ENCODE assay signal across 8 cellular contexts in genomic region chr12:27821259-27821973, GRCh38. TPM values are rescaled to one million over a fixed set of nuclear protein-coding genes. Genes with fewer than 3 reads are reported as not detected.
DNase-seq lines count a peak whose midpoint lies in the region; ATAC-seq and TF ChIP-seq lines count a peak whose summit lies in the region.

No MANE protein-coding gene starts in this region.

- no peak overlapping the region for H3K27ac ChIP-seq in neural progenitor cell

- H3K79me2 ChIP-seq in neural progenitor cell (ENCODE audit: low read depth), result no peaks in the 10 kb centered on the region

- H3K4me2 ChIP-seq in neural progenitor cell, result no peak overlapping the region

- H3K4me1 Mint-ChIP-seq in neural progenitor cell, result no peaks in the 10 kb centered on the region

- peaks cover 3% of the 10 kb centered on the region for H3K27me3 Mint-ChIP-seq in neural progenitor cell (ENCODE audit: insufficient read depth, low read depth)

- no peaks in the 10 kb centered on the region for H3K9me3 ChIP-seq in neural progenitor cell (ENCODE audit: low read depth)

- H3K9me3 Mint-ChIP-seq in neural progenitor cell, result no peaks in the 10 kb centered on the region

- no peaks in the 10 kb centered on the region for H3F3A ChIP-seq in neural progenitor cell (ENCODE audit: low read depth)

- H3K36me3 ChIP-seq in neural progenitor cell, result no peaks in the 10 kb centered on the region

- peak; percentile 91 for DNase-seq in ELR (ENCODE audit: low read depth)
- peak; percentile 87 for DNase-seq in NCI-H82 (lab: John Stamatoyannopoulos, UW)
- DNase-seq in activated T-cell treated with anti-CD3 and anti-CD28 coated beads for 24 hours (ENCODE audit: low read depth), result peak; percentile 13
- peak; percentile 87 for DNase-seq in fibroblast of mammary gland (ENCODE audit: low read depth)
- peak; percentile 83 for DNase-seq in neural progenitor cell (ENCODE audit: low spot score)
- no peak for DNase-seq in NCI-H187 treated with DMSO at 0.1 percent for 48 hours (lab: John Stamatoyannopoulos, UW)
- DNase-seq in OCI-M2 (lab: John Stamatoyannopoulos, UW; ENCODE audit: unreplicated experiment), result no peak

- H3K36me3 Mint-ChIP-seq in neural progenitor cell, result no peaks in the 10 kb centered on the region

- H3K27me3 ChIP-seq in neural progenitor cell, result no peaks in the 10 kb centered on the region

- no peak overlapping the region for H3K4me3 Mint-ChIP-seq in neural progenitor cell

- peak; percentile 42 for ATAC-seq in HG02678 (IDR thresholded peaks at IDR 0.05; ENCODE audit: unreplicated experiment)

- no peak overlapping the region for H3K4me3 ChIP-seq in fibroblast of mammary gland (ENCODE audit: control insufficient read depth, low read depth, low read length)
- no peak overlapping the region for H3K4me3 ChIP-seq in neural progenitor cell

- no peak overlapping the region for H3K27ac Mint-ChIP-seq in neural progenitor cell

- peak overlapping the region; percentile 77 for H2AFZ ChIP-seq in neural progenitor cell (replicated peaks)

- no peaks in the 10 kb centered on the region for H4K20me1 ChIP-seq in neural progenitor cell (ENCODE audit: low read depth)

- TF ChIP-seq CTCF in fibroblast of mammary gland (conservative IDR thresholded peaks at IDR 0.05; ENCODE audit: control insufficient read depth, insufficient read depth, low read depth, low read length) (peak; percentile 83), neural progenitor cell (IDR thresholded peaks at IDR 0.05) (peak; percentile 73)

- no peak overlapping the region for H3K9ac ChIP-seq in neural progenitor cell

- no peaks in the 10 kb centered on the region for H3K4me1 ChIP-seq in neural progenitor cell

RNA-seq across cellular contexts. Expression of gene MANSC4, which starts 41.4 kb away (rescaled TPM):
- total RNA-seq in neural progenitor cell (ENCODE audit: low replicate concordance), result 0.12 TPM in 1 of 2 replicates, not detected in the other

RNA-seq across cellular contexts. Expression of gene KLHL42, which starts 41.4 kb away (rescaled TPM):
- 21.6 and 24.9 TPM in 2 replicates for total RNA-seq in neural progenitor cell (ENCODE audit: low replicate concordance)

Comparison
In these comparisons a context has a peak if more than half of its experiments do, and no peak if none do; other contexts are left out.
1. DNase-seq: peak in ELR (single experiment), NCI-H82 (single experiment), activated T-cell treated with anti-CD3 and anti-CD28 coated beads for 24 hours (single experiment), fibroblast of mammary gland (single experiment) and neural progenitor cell (single experiment); none in NCI-H187 treated with DMSO at 0.1 percent for 48 hours (single experiment) and OCI-M2 (single experiment).